ENCODE assay signal across 19 cellular contexts in the genomic region with DNA sequence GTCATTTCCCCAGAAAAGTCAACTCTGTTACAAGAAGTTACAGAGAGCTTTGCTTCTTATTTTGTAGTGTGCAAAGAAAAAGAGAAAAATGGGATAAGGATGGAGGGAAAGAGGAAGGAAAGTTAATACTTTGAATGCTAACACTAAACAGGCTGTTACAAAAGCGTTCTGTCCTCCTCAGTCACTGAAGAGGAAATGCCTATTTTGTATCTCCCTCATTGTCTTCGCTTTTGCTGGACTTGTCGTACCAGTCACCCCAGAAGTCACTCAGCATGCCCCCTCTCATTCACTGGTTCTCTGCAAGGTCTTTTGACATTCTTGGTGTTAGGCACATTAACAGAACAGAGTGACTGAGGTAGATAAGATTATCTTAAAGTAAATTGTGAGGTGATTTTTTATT.
"Had no signal": no experiment of that assay in that cellular context is flagged by ENCODE, and none has a peak within 500 bp of the region (broad histone marks: within the 10 kb centered on the region; RNA-seq: fewer than 3 reads in every experiment).

No MANE protein-coding gene starts in this region.

- DNase-seq: cortex of kidney; effector memory CD4-positive, alpha-beta T cell; gastrocnemius medialis; left colon; left ventricle myocardium superior; mucosa of descending colon; naive thymus-derived CD8-positive, alpha-beta T cell; posterior cingulate gyrus; sigmoid colon; stimulated activated CD4-positive, alpha-beta T cell treated with anti-CD3 and anti-CD28 coated beads, Interleukin-12 subunit alpha, Interleukin-12 subunit beta, amount 100 ng/mL, for 4 hours; stimulated activated naive CD4-positive, alpha-beta T cell; tibial artery; upper lobe of left lung; uterus had no signal

- H3K4me3 Mint-ChIP-seq: naive thymus-derived CD8-positive, alpha-beta T cell had no signal

- H3K27ac Mint-ChIP-seq: naive thymus-derived CD8-positive, alpha-beta T cell had no signal

- H3K27me3 ChIP-seq: gastrocnemius medialis, hepatocyte, right atrium auricular region, sigmoid colon, tibial artery, upper lobe of left lung, uterus had no signal

- H3K4me1 Mint-ChIP-seq: naive thymus-derived CD8-positive, alpha-beta T cell had no signal

- H3K4me1 ChIP-seq: gastrocnemius medialis, right atrium auricular region, uterus had no signal

- H3K4me3 ChIP-seq: gastrocnemius medialis, hepatocyte, lung, mucosa of descending colon, right atrium auricular region, sigmoid colon, skin epidermis, tibial artery, upper lobe of left lung, uterus had no signal

- H3K9me3 ChIP-seq: gastrocnemius medialis, right atrium auricular region, sigmoid colon, tibial artery, upper lobe of left lung, uterus had no signal

- ATAC-seq: esophagus mucosa; gastrocnemius medialis; left colon; left ventricle myocardium superior; mucosa of descending colon; naive thymus-derived CD8-positive, alpha-beta T cell had no signal

- H3K27ac ChIP-seq: gastrocnemius medialis, hepatocyte, right atrium auricular region, skin epidermis, tibial artery, upper lobe of left lung, uterus had no signal

- H3K27me3 Mint-ChIP-seq: naive thymus-derived CD8-positive, alpha-beta T cell had no signal

- H3K36me3 ChIP-seq: gastrocnemius medialis, right atrium auricular region, sigmoid colon, tibial artery, upper lobe of left lung, uterus had no signal
